In the genomic region with DNA sequence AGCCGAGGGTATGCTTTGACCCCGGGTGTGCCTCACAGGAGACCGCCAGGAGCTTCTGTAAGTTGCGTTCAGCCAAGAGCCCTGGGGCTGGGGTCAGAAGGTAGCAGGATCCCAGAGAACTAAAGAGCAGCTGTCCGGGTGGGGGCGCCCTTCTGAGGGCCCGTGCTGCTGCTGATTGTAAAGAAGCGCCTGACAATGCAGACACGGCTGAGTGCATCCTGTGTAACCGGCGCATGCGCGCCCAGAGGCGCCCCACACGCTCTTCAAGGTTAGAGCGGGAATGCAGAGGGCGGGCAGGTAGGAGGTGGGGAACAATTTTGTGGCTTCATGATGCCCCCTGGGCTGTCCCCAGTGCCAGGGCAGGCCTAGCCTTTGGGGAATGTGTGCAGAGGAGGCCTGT, we compare ENCODE assay signal across 2 cellular contexts.
TF ChIP-seq lines count a peak whose summit lies in the region.

No MANE protein-coding gene starts in this region.

TF ChIP-seq in HCT116, 20 proteins besides CTCF, POLR2A, EP300 and RAD21:
- no peak for TF ChIP-seq POLR2AphosphoS5 (IDR thresholded peaks at IDR 0.05; ENCODE audit: low read depth, low read length)
- TF ChIP-seq, protein P1, sequence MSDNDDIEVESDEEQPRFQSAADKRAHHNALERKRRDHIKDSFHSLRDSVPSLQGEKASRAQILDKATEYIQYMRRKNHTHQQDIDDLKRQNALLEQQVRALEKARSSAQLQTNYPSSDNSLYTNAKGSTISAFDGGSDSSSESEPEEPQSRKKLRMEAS (IDR thresholded peaks at IDR 0.05), result peak; percentile 60
TF ChIP-seq in HCT116: peak in this region for 1.

TF ChIP-seq in K562, 482 proteins besides CTCF, POLR2A, EP300 and RAD21:
- peak; percentile 47 for TF ChIP-seq MEIS2 (IDR thresholded peaks at IDR 0.05; ENCODE audit: partially characterized antibody)
- TF ChIP-seq, protein P2, sequence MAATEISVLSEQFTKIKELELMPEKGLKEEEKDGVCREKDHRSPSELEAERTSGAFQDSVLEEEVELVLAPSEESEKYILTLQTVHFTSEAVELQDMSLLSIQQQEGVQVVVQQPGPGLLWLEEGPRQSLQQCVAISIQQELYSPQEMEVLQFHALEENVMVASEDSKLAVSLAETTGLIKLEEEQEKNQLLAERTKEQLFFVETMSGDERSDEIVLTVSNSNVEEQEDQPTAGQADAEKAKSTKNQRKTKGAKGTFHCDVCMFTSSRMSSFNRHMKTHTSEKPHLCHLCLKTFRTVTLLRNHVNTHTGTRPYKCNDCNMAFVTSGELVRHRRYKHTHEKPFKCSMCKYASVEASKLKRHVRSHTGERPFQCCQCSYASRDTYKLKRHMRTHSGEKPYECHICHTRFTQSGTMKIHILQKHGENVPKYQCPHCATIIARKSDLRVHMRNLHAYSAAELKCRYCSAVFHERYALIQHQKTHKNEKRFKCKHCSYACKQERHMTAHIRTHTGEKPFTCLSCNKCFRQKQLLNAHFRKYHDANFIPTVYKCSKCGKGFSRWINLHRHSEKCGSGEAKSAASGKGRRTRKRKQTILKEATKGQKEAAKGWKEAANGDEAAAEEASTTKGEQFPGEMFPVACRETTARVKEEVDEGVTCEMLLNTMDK (IDR thresholded peaks at IDR 0.05; ENCODE audit: borderline replicate concordance, insufficient read depth, low read depth, low read length, poor library complexity, severe bottlenecking), result peak; percentile 8
- no peak for TF ChIP-seq ILK (tag; IDR thresholded peaks at IDR 0.05; ENCODE audit: borderline replicate concordance, low read depth)
- TF ChIP-seq, protein P3, sequence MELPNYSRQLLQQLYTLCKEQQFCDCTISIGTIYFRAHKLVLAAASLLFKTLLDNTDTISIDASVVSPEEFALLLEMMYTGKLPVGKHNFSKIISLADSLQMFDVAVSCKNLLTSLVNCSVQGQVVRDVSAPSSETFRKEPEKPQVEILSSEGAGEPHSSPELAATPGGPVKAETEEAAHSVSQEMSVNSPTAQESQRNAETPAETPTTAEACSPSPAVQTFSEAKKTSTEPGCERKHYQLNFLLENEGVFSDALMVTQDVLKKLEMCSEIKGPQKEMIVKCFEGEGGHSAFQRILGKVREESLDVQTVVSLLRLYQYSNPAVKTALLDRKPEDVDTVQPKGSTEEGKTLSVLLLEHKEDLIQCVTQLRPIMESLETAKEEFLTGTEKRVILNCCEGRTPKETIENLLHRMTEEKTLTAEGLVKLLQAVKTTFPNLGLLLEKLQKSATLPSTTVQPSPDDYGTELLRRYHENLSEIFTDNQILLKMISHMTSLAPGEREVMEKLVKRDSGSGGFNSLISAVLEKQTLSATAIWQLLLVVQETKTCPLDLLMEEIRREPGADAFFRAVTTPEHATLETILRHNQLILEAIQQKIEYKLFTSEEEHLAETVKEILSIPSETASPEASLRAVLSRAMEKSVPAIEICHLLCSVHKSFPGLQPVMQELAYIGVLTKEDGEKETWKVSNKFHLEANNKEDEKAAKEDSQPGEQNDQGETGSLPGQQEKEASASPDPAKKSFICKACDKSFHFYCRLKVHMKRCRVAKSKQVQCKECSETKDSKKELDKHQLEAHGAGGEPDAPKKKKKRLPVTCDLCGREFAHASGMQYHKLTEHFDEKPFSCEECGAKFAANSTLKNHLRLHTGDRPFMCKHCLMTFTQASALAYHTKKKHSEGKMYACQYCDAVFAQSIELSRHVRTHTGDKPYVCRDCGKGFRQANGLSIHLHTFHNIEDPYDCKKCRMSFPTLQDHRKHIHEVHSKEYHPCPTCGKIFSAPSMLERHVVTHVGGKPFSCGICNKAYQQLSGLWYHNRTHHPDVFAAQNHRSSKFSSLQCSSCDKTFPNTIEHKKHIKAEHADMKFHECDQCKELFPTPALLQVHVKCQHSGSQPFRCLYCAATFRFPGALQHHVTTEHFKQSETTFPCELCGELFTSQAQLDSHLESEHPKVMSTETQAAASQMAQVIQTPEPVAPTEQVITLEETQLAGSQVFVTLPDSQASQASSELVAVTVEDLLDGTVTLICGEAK (IDR thresholded peaks at IDR 0.05), result no peak
- TF ChIP-seq, protein P3 (CRISPR knock-in tag; IDR thresholded peaks at IDR 0.05), result no peak
- TF ChIP-seq RCOR1 (IDR thresholded peaks at IDR 0.05; ENCODE audit: borderline replicate concordance in 1 of 2, low read depth in 2 of 2, low read length in 2 of 2), result 0 out of 4 replicates have a peak, but pooled peaks of 1 of the 2 experiments have one; percentile 24
- TF ChIP-seq, protein P4, sequence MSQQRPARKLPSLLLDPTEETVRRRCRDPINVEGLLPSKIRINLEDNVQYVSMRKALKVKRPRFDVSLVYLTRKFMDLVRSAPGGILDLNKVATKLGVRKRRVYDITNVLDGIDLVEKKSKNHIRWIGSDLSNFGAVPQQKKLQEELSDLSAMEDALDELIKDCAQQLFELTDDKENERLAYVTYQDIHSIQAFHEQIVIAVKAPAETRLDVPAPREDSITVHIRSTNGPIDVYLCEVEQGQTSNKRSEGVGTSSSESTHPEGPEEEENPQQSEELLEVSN (IDR thresholded peaks at IDR 0.05; ENCODE audit: borderline replicate concordance in 1 of 2, extremely low read depth in 1 of 2, insufficient read depth in 1 of 2, insufficient read length in 1 of 2, low read depth in 1 of 2, low read length in 1 of 2, poor library complexity in 1 of 2, severe bottlenecking in 1 of 2), result peak; percentile 20 to 58
- peak; percentile 90 to 91 for TF ChIP-seq NRF1 (conservative IDR thresholded peaks at IDR 0.05 in 1 of 2, IDR thresholded peaks at IDR 0.05 in 1 of 2)
